ENCODE assay signal across 1 cellular context in the genomic region with DNA sequence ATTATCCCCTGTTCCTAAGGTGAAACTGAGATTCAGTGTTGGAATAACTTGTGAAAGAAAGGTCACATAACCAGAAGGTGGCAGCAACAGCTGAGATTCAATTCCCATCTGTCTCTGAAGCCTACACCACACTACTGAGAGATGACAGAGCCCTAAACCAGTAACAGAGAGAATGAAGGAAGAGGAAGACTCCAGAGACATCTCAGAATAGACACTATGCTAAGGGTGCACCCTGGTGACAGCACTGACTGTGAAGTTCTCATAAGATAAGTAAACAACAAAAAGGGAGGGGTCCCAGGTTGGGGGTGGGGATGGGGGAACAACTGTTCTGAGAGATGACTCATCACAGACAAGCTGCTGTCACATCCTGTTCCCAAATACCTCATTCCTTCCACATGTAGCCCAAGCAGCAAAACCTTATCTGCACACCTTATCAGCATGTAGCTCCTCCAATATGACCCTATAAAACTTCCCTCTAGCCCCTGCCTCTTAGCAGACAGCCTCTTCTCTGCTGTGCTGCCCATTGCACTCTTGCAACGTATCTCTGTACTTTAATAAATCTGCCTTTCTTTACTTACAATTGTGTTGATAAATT.
TF ChIP-seq lines count a peak whose summit lies in the region.

No MANE protein-coding gene starts in this region.

TF ChIP-seq in K562, 482 proteins besides CTCF, POLR2A, EP300 and RAD21 (continued from another document):
- TF ChIP-seq, protein P1, sequence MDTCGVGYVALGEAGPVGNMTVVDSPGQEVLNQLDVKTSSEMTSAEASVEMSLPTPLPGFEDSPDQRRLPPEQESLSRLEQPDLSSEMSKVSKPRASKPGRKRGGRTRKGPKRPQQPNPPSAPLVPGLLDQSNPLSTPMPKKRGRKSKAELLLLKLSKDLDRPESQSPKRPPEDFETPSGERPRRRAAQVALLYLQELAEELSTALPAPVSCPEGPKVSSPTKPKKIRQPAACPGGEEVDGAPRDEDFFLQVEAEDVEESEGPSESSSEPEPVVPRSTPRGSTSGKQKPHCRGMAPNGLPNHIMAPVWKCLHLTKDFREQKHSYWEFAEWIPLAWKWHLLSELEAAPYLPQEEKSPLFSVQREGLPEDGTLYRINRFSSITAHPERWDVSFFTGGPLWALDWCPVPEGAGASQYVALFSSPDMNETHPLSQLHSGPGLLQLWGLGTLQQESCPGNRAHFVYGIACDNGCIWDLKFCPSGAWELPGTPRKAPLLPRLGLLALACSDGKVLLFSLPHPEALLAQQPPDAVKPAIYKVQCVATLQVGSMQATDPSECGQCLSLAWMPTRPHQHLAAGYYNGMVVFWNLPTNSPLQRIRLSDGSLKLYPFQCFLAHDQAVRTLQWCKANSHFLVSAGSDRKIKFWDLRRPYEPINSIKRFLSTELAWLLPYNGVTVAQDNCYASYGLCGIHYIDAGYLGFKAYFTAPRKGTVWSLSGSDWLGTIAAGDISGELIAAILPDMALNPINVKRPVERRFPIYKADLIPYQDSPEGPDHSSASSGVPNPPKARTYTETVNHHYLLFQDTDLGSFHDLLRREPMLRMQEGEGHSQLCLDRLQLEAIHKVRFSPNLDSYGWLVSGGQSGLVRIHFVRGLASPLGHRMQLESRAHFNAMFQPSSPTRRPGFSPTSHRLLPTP (IDR thresholded peaks at IDR 0.05; ENCODE audit: borderline replicate concordance, extremely low read depth, insufficient read length), result no peak
- no peak for TF ChIP-seq ZZZ3 (IDR thresholded peaks at IDR 0.05)
- TF ChIP-seq, protein P2, sequence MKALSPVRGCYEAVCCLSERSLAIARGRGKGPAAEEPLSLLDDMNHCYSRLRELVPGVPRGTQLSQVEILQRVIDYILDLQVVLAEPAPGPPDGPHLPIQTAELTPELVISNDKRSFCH (CRISPR knock-in tag; IDR thresholded peaks at IDR 0.05), result no peak
- TF ChIP-seq, protein P2 (tag; IDR thresholded peaks at IDR 0.05), result no peak
- TF ChIP-seq, protein P3, sequence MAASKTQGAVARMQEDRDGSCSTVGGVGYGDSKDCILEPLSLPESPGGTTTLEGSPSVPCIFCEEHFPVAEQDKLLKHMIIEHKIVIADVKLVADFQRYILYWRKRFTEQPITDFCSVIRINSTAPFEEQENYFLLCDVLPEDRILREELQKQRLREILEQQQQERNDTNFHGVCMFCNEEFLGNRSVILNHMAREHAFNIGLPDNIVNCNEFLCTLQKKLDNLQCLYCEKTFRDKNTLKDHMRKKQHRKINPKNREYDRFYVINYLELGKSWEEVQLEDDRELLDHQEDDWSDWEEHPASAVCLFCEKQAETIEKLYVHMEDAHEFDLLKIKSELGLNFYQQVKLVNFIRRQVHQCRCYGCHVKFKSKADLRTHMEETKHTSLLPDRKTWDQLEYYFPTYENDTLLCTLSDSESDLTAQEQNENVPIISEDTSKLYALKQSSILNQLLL (CRISPR knock-in tag; IDR thresholded peaks at IDR 0.05; ENCODE audit: borderline replicate concordance), result no peak
- TF ChIP-seq SMARCE1 (IDR thresholded peaks at IDR 0.05), result peak; percentile 56; the same call in 1 of the 2 replicates
- TF ChIP-seq, protein P4, sequence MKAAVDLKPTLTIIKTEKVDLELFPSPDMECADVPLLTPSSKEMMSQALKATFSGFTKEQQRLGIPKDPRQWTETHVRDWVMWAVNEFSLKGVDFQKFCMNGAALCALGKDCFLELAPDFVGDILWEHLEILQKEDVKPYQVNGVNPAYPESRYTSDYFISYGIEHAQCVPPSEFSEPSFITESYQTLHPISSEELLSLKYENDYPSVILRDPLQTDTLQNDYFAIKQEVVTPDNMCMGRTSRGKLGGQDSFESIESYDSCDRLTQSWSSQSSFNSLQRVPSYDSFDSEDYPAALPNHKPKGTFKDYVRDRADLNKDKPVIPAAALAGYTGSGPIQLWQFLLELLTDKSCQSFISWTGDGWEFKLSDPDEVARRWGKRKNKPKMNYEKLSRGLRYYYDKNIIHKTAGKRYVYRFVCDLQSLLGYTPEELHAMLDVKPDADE (conservative IDR thresholded peaks at IDR 0.05; ENCODE audit: control insufficient read depth, low read depth, low read length), result no peak
- TF ChIP-seq RBM22 (IDR thresholded peaks at IDR 0.05; ENCODE audit: low read depth, low read length, poor library complexity, severe bottlenecking), result no peak
- no peak for TF ChIP-seq WHSC1 (IDR thresholded peaks at IDR 0.05; ENCODE audit: low read length)
- TF ChIP-seq, protein P5, sequence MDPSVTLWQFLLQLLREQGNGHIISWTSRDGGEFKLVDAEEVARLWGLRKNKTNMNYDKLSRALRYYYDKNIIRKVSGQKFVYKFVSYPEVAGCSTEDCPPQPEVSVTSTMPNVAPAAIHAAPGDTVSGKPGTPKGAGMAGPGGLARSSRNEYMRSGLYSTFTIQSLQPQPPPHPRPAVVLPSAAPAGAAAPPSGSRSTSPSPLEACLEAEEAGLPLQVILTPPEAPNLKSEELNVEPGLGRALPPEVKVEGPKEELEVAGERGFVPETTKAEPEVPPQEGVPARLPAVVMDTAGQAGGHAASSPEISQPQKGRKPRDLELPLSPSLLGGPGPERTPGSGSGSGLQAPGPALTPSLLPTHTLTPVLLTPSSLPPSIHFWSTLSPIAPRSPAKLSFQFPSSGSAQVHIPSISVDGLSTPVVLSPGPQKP (CRISPR knock-in tag; IDR thresholded peaks at IDR 0.05), result no peak
- TF ChIP-seq KAT8 (IDR thresholded peaks at IDR 0.05; ENCODE audit: low read depth), result no peak
- no peak for TF ChIP-seq SMAD3 (CRISPR knock-in tag; conservative IDR thresholded peaks at IDR 0.05)
- 0 out of 2 replicates have a peak, but pooled peaks have one; percentile 17 for TF ChIP-seq NBN (IDR thresholded peaks at IDR 0.05; ENCODE audit: low read depth)
- TF ChIP-seq TRIM24 (IDR thresholded peaks at IDR 0.05), result peak in 1 of 2 experiments; percentile 55; a peak in 2 of 4 replicates
- TF ChIP-seq, protein P6, sequence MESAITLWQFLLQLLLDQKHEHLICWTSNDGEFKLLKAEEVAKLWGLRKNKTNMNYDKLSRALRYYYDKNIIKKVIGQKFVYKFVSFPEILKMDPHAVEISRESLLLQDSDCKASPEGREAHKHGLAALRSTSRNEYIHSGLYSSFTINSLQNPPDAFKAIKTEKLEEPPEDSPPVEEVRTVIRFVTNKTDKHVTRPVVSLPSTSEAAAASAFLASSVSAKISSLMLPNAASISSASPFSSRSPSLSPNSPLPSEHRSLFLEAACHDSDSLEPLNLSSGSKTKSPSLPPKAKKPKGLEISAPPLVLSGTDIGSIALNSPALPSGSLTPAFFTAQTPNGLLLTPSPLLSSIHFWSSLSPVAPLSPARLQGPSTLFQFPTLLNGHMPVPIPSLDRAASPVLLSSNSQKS (CRISPR knock-in tag; IDR thresholded peaks at IDR 0.05), result no peak
- TF ChIP-seq ZBTB7A (IDR thresholded peaks at IDR 0.05; ENCODE audit: borderline replicate concordance, control insufficient read depth, low read depth, low read length), result 0 out of 2 replicates have a peak, but pooled peaks have one; percentile 52
- peak; percentile 46 to 56; a peak in 1 of 4 replicates for TF ChIP-seq FOXA3 (CRISPR knock-in tag; conservative IDR thresholded peaks at IDR 0.05 in 1 of 2, IDR thresholded peaks at IDR 0.05 in 1 of 2)
- no peak for TF ChIP-seq NR2C2 (CRISPR knock-in tag; IDR thresholded peaks at IDR 0.05)
- TF ChIP-seq NR2C2 (tag; IDR thresholded peaks at IDR 0.05), result no peak
- no peak for TF ChIP-seq ELF1 (tag; IDR thresholded peaks at IDR 0.05)
- TF ChIP-seq ZBED1 (IDR thresholded peaks at IDR 0.05), result no peak
- TF ChIP-seq ZNF507 (tag; conservative IDR thresholded peaks at IDR 0.05), result no peak
- TF ChIP-seq TSC22D4 (tag; IDR thresholded peaks at IDR 0.05), result no peak
- peak; percentile 52; the same call in 1 of the 2 replicates for TF ChIP-seq JUN (IDR thresholded peaks at IDR 0.05; ENCODE audit: borderline replicate concordance, low read depth, low read length)
- no peak for TF ChIP-seq JUN (CRISPR knock-in tag; IDR thresholded peaks at IDR 0.05; ENCODE audit: borderline replicate concordance)
- no peak for TF ChIP-seq ZNF444 (CRISPR knock-in tag; IDR thresholded peaks at IDR 0.05)
- TF ChIP-seq, protein P7, sequence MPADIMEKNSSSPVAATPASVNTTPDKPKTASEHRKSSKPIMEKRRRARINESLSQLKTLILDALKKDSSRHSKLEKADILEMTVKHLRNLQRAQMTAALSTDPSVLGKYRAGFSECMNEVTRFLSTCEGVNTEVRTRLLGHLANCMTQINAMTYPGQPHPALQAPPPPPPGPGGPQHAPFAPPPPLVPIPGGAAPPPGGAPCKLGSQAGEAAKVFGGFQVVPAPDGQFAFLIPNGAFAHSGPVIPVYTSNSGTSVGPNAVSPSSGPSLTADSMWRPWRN (IDR thresholded peaks at IDR 0.05; ENCODE audit: low read depth), result no peak
TF ChIP-seq in K562: peak in this region for 24.
